ENCODE assay signal across 2 cellular contexts in genomic region chr5:180112101-180112861, GRCh38.
TF ChIP-seq lines count a peak whose summit lies in the region.

No MANE protein-coding gene starts in this region.

TF ChIP-seq in SK-N-SH, 30 proteins besides CTCF, POLR2A, EP300 and RAD21 (continued from another document):
- TF ChIP-seq REST (IDR thresholded peaks at IDR 0.05; ENCODE audit: low read depth, low read length) (no peak), SIN3A (IDR thresholded peaks at IDR 0.05; ENCODE audit: borderline replicate concordance, low read depth, low read length) (no peak), FOXM1 (IDR thresholded peaks at IDR 0.05; ENCODE audit: low read depth) (no peak), GABPA (IDR thresholded peaks at IDR 0.05; ENCODE audit: low read depth) (no peak), TAF1 (IDR thresholded peaks at IDR 0.05; ENCODE audit: borderline replicate concordance, low read depth, low read length) (no peak), NRF1 (IDR thresholded peaks at IDR 0.05; ENCODE audit: low read depth, low read length) (no peak), PBX3 (IDR thresholded peaks at IDR 0.05) (no peak), YY1 (IDR thresholded peaks at IDR 0.05; ENCODE audit: low read depth) (no peak), ZBTB33 (IDR thresholded peaks at IDR 0.05; ENCODE audit: borderline replicate concordance, low read depth) (no peak), CHD2 (IDR thresholded peaks at IDR 0.05; ENCODE audit: low read length, partially characterized antibody) (no peak), EZH2phosphoT487 (IDR thresholded peaks at IDR 0.05; ENCODE audit: borderline replicate concordance, low read depth) (no peak), USF1 (IDR thresholded peaks at IDR 0.05; ENCODE audit: borderline replicate concordance, low read depth) (no peak), IRF3 (IDR thresholded peaks at IDR 0.05; ENCODE audit: low read depth, low read length) (no peak), RFX5 (IDR thresholded peaks at IDR 0.05; ENCODE audit: low read length) (no peak)

TF ChIP-seq in SK-N-SH treated with all-trans-retinoic acid at 6 μM for 48 hours, 23 proteins besides CTCF, POLR2A, EP300 and RAD21 (continued from another document):
- TF ChIP-seq ZNF565 (CRISPR knock-in tag; conservative IDR thresholded peaks at IDR 0.05; ENCODE audit: low read depth) (no peak), CSRNP3 (CRISPR knock-in tag; IDR thresholded peaks at IDR 0.05) (no peak), CSDC2 (CRISPR knock-in tag; IDR thresholded peaks at IDR 0.05) (no peak), RARB (CRISPR knock-in tag; IDR thresholded peaks at IDR 0.05) (no peak), ESRRG (CRISPR knock-in tag; IDR thresholded peaks at IDR 0.05) (no peak), TSHZ2 (CRISPR knock-in tag; IDR thresholded peaks at IDR 0.05) (no peak)
